ENCODE assay signal across 8 cellular contexts in genomic region chr11:6926208-6927029, GRCh38. TPM values are rescaled to one million over a fixed set of nuclear protein-coding genes. Genes with fewer than 3 reads are reported as not detected.
DNase-seq lines count a peak whose midpoint lies in the region; ATAC-seq, FAIRE-seq and TF ChIP-seq lines count a peak whose summit lies in the region.

Gene ZNF215, plus strand, starts transcription at chr11:6926426. Its CDS starts 5,847 bp downstream, at chr11:6932273.

- TF ChIP-seq POLR2A in GM18505 (IDR thresholded peaks at IDR 0.05; ENCODE audit: borderline replicate concordance, extremely low read depth, insufficient read depth, insufficient read length), result peak; percentile 57

- peaks cover 50% of the 10 kb centered on the region for H3K27me3 Mint-ChIP-seq in activated CD8-positive, alpha-beta memory T cell treated with anti-CD3 and anti-CD28 coated beads, Interleukin-2, amount 10 ng/mL, durations not matched to agents 7 days and 5 days
- H3K27me3 Mint-ChIP-seq in natural killer cell (ENCODE audit: low read depth in 2 of 2), result peaks cover 8 to 65% of the 10 kb centered on the region in 2 donors

- H3K4me3 Mint-ChIP-seq in activated CD8-positive, alpha-beta memory T cell treated with anti-CD3 and anti-CD28 coated beads, Interleukin-2, amount 10 ng/mL, durations not matched to agents 7 days and 5 days, result peak within 1 kb of the TSS; percentile 77
- H3K4me3 Mint-ChIP-seq in natural killer cell, result peak within 1 kb of the TSS; percentile 64

- H3K4me3 ChIP-seq in fibroblast of pulmonary artery (replicated peaks; ENCODE audit: low read depth, low read length), result peak within 1 kb of the TSS; percentile 91
- peak within 1 kb of the TSS; percentile 60 for H3K4me3 ChIP-seq in thymus (ENCODE audit: low read length)

- H3K27ac Mint-ChIP-seq in activated CD8-positive, alpha-beta memory T cell treated with anti-CD3 and anti-CD28 coated beads, Interleukin-2, amount 10 ng/mL, durations not matched to agents 7 days and 5 days, result peak within 1 kb of the TSS; percentile 38
- peak within 1 kb of the TSS in 1 of 2 donors; percentile 32 for H3K27ac Mint-ChIP-seq in natural killer cell

- H3K9me3 Mint-ChIP-seq in activated CD8-positive, alpha-beta memory T cell treated with anti-CD3 and anti-CD28 coated beads, Interleukin-2, amount 10 ng/mL, durations not matched to agents 7 days and 5 days (ENCODE audit: low read depth), result no peaks in the 10 kb centered on the region
- peaks cover 0 to 5% of the 10 kb centered on the region in 2 donors for H3K9me3 Mint-ChIP-seq in natural killer cell

- 2% methylated on average over 61 of the region's 61 CpGs for WGBS in thymus

- peak; percentile 39 for FAIRE-seq in A204.1 (lab: Jason Lieb, UNC)

- ATAC-seq in GM18505 (IDR thresholded peaks at IDR 0.05; ENCODE audit: unreplicated experiment), result peak; percentile 69
- peak; percentile 72 for ATAC-seq in HG02870 (IDR thresholded peaks at IDR 0.05; ENCODE audit: unreplicated experiment)
- peak; percentile 82 for ATAC-seq in activated CD8-positive, alpha-beta memory T cell treated with anti-CD3 and anti-CD28 coated beads, Interleukin-2, amount 10 ng/mL, durations not matched to agents 7 days and 5 days
- ATAC-seq in natural killer cell, result peak; percentile 48 to 78 (median 56)

- DNase-seq in NCI-H2081 treated with DMSO at 0.1 percent for 48 hours (lab: John Stamatoyannopoulos, UW) (peak; percentile 40), fibroblast of pulmonary artery (ENCODE audit: low read depth) (peak; percentile 90), natural killer cell (peak; percentile 16)
- peak; percentile 57 for DNase-seq in activated CD8-positive, alpha-beta memory T cell treated with anti-CD3 and anti-CD28 coated beads, Interleukin-2, amount 10 ng/mL, durations not matched to agents 7 days and 5 days

- H3K27ac ChIP-seq in thymus (ENCODE audit: low read depth), result peak within 1 kb of the TSS; percentile 58

- CTCF ChIA-PET in activated CD8-positive, alpha-beta memory T cell treated with anti-CD3 and anti-CD28 coated beads, Interleukin-2, amount 10 ng/mL, durations not matched to agents 7 days and 5 days (lab: Charles Lee), result interaction anchor here (0.6 kb wide), 1 partner anchor 821 kb away, joined by 3 read pairs; no protein-coding TSS in a partner anchor

- H3K36me3 ChIP-seq in thymus (ENCODE audit: control insufficient read depth, insufficient read depth), result no peaks in the 10 kb centered on the region

- H3K27me3 ChIP-seq in thymus (ENCODE audit: control insufficient read depth, insufficient read depth), result peaks cover 4% of the 10 kb centered on the region

- H3K9me3 ChIP-seq in thymus (ENCODE audit: control insufficient read depth), result no peaks in the 10 kb centered on the region

- peaks cover 11% of the 10 kb centered on the region for H3K4me1 Mint-ChIP-seq in activated CD8-positive, alpha-beta memory T cell treated with anti-CD3 and anti-CD28 coated beads, Interleukin-2, amount 10 ng/mL, durations not matched to agents 7 days and 5 days
- H3K4me1 Mint-ChIP-seq in natural killer cell, result peaks cover 17 to 22% of the 10 kb centered on the region in 2 donors

- intact Hi-C loops in natural killer cell (cut with micrococcal nuclease), result no loop called here

- no peak for TF ChIP-seq CTCF in fibroblast of pulmonary artery (IDR thresholded peaks at IDR 0.05; ENCODE audit: low read length, missing control alignments)
- no peak for TF ChIP-seq CTCF in natural killer cell (IDR thresholded peaks at IDR 0.05)

- H3K4me1 ChIP-seq in thymus (ENCODE audit: control insufficient read depth, insufficient read depth, low read length), result no peaks in the 10 kb centered on the region

- H3K36me3 Mint-ChIP-seq in activated CD8-positive, alpha-beta memory T cell treated with anti-CD3 and anti-CD28 coated beads, Interleukin-2, amount 10 ng/mL, durations not matched to agents 7 days and 5 days, result no peaks in the 10 kb centered on the region
- no peaks in the 10 kb centered on the region for H3K36me3 Mint-ChIP-seq in natural killer cell

RNA-seq across cellular contexts. Expression of gene ZNF215, which starts in this region (rescaled TPM):
- 1 to 10 TPM; 1.1 to 1.4 TPM for total RNA-seq in activated CD8-positive, alpha-beta memory T cell treated with anti-CD3 and anti-CD28 coated beads, Interleukin-2, amount 10 ng/mL, durations not matched to agents 7 days and 5 days
- under 1 TPM in 2 of 3 donors, not detected in 1; 0.26 to 0.80 TPM for total RNA-seq in natural killer cell
- polyA plus RNA-seq in thymus, result 2.2 TPM

Comparison
In these comparisons a context has a peak if more than half of its experiments do, and no peak if none do; other contexts are left out.
1. Peak in every context shown above with its lines: DNase-seq, ATAC-seq, H3K4me3 ChIP-seq and H3K27ac ChIP-seq.
2. Peak in DNase-seq and ATAC-seq in natural killer cell; RNA of the gene not detected or under 1 TPM.
3. DNase-seq: peak in every context shown above with its lines; median percentile 90 in fibroblast of pulmonary artery; 57 in activated CD8-positive, alpha-beta memory T cell treated with anti-CD3 and anti-CD28 coated beads, Interleukin-2, amount 10 ng/mL, durations not matched to agents 7 days and 5 days; 40 in NCI-H2081 treated with DMSO at 0.1 percent for 48 hours; 16 in natural killer cell.